ENCODE assay signal across 7 cellular contexts in the genomic region with DNA sequence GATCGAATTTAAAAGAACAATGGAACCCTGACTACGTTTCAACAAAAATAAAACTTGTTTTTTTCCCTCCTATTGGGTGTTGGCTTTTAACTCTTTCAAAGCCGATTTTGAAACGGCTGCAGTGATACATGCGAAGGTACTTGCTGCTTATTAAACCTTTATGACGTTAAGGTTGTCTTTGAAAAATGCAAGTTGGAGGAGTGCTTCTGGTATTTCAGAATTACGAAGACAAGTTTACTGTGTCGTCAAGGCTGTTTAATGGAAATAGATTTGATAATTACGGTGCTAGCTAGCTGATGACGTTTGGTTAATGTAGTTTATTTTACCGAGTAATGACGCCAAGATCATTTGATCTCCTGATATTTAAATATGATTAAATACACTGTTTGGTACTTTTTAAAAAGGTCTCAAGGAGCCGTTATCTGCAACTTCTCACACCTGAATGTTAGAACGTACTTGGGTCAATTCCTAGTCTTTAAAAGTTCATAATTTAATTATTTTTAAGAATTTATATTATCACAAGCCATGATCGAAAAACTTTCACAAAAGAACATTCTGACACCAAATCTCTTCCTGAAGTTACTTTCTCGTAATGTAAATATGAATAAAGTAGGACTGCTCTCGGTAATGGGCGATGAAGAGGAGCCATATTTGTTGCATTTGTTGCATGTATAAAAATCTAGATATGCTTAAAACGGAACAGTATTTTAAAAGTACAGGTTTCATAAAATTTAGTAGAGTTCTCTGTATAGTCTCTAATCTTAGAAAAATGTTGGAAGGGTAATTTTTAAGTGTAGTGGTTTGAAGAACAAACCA. TPM values are rescaled to one million over a fixed set of nuclear protein-coding genes. Genes with fewer than 3 reads are reported as not detected.
A peak's percentile ranks its signal among the peaks of the same experiment; 100 is the strongest.
DNase-seq lines count a peak whose midpoint lies in the region; FAIRE-seq and TF ChIP-seq lines count a peak whose summit lies in the region.

No MANE protein-coding gene starts in this region.

- H3K4me2 ChIP-seq in astrocyte (ENCODE audit: low read length), result peak overlapping the region; percentile 85
- peak overlapping the region; percentile 93 for H3K4me2 ChIP-seq in keratinocyte (ENCODE audit: control insufficient read depth, extremely low read depth, insufficient read depth, low read depth, low read length)

- TF ChIP-seq POLR2A in GM12892 (IDR thresholded peaks at IDR 0.05; ENCODE audit: low read depth, low read length), result no peak

- H3K4me3 Mint-ChIP-seq in astrocyte (ENCODE audit: unreplicated experiment), result peak overlapping the region; percentile 94

- H4K20me1 ChIP-seq in astrocyte (ENCODE audit: insufficient read depth, low read length), result peaks cover 43% of the 10 kb centered on the region
- H4K20me1 ChIP-seq in keratinocyte (ENCODE audit: control insufficient read depth, extremely low read depth, insufficient read depth, low read length), result no peaks in the 10 kb centered on the region

- no peak for DNase-seq in GM12892 (ENCODE audit: insufficient read length)
- DNase-seq in NCI-H1694 treated with DMSO at 0.1 percent for 48 hours (lab: John Stamatoyannopoulos, UW), result peak; percentile 57
- peak; percentile 58 for DNase-seq in astrocyte (ENCODE audit: low read depth)
- no peak for DNase-seq in keratinocyte (ENCODE audit: low read depth, low spot score)
- DNase-seq in AG08396 (ENCODE audit: low spot score), result no peak
- no peak for DNase-seq in hepatic stellate cell (ENCODE audit: low spot score)

- H3K4me3 ChIP-seq in astrocyte (ENCODE audit: insufficient read depth, low read depth, low read length) (peak overlapping the region; percentile 100), keratinocyte (ENCODE audit: control insufficient read depth in 2 of 3, extremely low read depth in 1 of 3, insufficient read depth in 2 of 3, low read depth in 1 of 3, low read length in 3 of 3) (peak overlapping the region; percentile 72 to 97 (median 79)), subcutaneous abdominal adipose tissue (ENCODE audit: low read depth in 1 of 5, low read length in 5 of 5) (peak overlapping the region; percentile 71 to 98 (median 88))

- H3K36me3 ChIP-seq in astrocyte (ENCODE audit: insufficient read depth, low read length) (peaks cover 20% of the 10 kb centered on the region), keratinocyte (ENCODE audit: control insufficient read depth in 2 of 2, extremely low read depth in 1 of 2, insufficient read depth in 2 of 2, low read length in 2 of 2) (peaks cover 0 to 7% of the 10 kb centered on the region in 2 experiments), subcutaneous abdominal adipose tissue (ENCODE audit: control insufficient read depth in 5 of 5, insufficient read depth in 5 of 5, low read length in 5 of 5) (peaks cover 4 to 25% (median 12%) of the 10 kb centered on the region in 5 donors)

- H2AFZ ChIP-seq in astrocyte (ENCODE audit: low read depth, low read length), result no peak overlapping the region
- H2AFZ ChIP-seq in keratinocyte (ENCODE audit: control insufficient read depth, low read length), result no peak overlapping the region

- peak; percentile 78 for FAIRE-seq in GM12892 (lab: Jason Lieb, UNC)
- no peak for FAIRE-seq in astrocyte (lab: Jason Lieb, UNC)
- no peak for FAIRE-seq in keratinocyte (lab: Jason Lieb, UNC)

- H3K27me3 ChIP-seq in astrocyte (ENCODE audit: insufficient read depth, low read length), result no peaks in the 10 kb centered on the region
- H3K27me3 ChIP-seq in keratinocyte (ENCODE audit: control insufficient read depth, extremely low read depth, insufficient read depth, low read length), result no peaks in the 10 kb centered on the region
- H3K27me3 ChIP-seq in subcutaneous abdominal adipose tissue (ENCODE audit: control insufficient read depth in 5 of 5, insufficient read depth in 4 of 5, low read length in 5 of 5), result no peaks in the 10 kb centered on the region

- no peaks in the 10 kb centered on the region for H3K9me3 Mint-ChIP-seq in astrocyte (ENCODE audit: unreplicated experiment)

- peaks cover 26% of the 10 kb centered on the region for H3K36me3 Mint-ChIP-seq in astrocyte (ENCODE audit: low read depth, unreplicated experiment)

- H3K9me1 ChIP-seq in keratinocyte (ENCODE audit: control insufficient read depth, extremely low read depth, insufficient read depth, low read length), result no peaks in the 10 kb centered on the region

- H3K9ac ChIP-seq in astrocyte (ENCODE audit: low read length) (peak overlapping the region; percentile 99), keratinocyte (ENCODE audit: control insufficient read depth, extremely low read depth, insufficient read depth, low read length) (peak overlapping the region; percentile 96), subcutaneous abdominal adipose tissue (ENCODE audit: low read length in 5 of 5) (peak overlapping the region; percentile 77 to 99 (median 95))

- TF ChIP-seq CTCF in astrocyte (IDR thresholded peaks at IDR 0.05; ENCODE audit: insufficient read depth, low read depth, low read length) (no peak), keratinocyte (optimal IDR thresholded peaks at IDR 0.05 in 1 of 3, IDR thresholded peaks at IDR 0.05 in 1 of 3, conservative IDR thresholded peaks at IDR 0.05 in 1 of 3; ENCODE audit: extremely low read depth in 1 of 3, insufficient read depth in 2 of 3, low read length in 3 of 3) (no peak)

- H3K4me1 Mint-ChIP-seq in astrocyte (ENCODE audit: low read depth, unreplicated experiment), result peaks cover 42% of the 10 kb centered on the region

- peaks cover 60% of the 10 kb centered on the region for H3K79me2 ChIP-seq in astrocyte (ENCODE audit: insufficient read depth, low read length)
- H3K79me2 ChIP-seq in keratinocyte (ENCODE audit: control insufficient read depth, insufficient read depth, low read length), result peaks cover 65% of the 10 kb centered on the region

- H3K9me3 ChIP-seq in astrocyte (ENCODE audit: insufficient read depth, low read depth, low read length) (no peaks in the 10 kb centered on the region), keratinocyte (ENCODE audit: control insufficient read depth, low read depth, low read length) (no peaks in the 10 kb centered on the region), subcutaneous abdominal adipose tissue (ENCODE audit: control insufficient read depth in 5 of 5, low read length in 5 of 5) (no peaks in the 10 kb centered on the region)

- H3K27me3 Mint-ChIP-seq in astrocyte (ENCODE audit: low read depth, unreplicated experiment), result no peaks in the 10 kb centered on the region

- dilution Hi-C loops in keratinocyte (cut with MboI; ENCODE audit: extremely low pct_ligation_motif_present, low sequenced_read_pairs), result no loop called here

- peak overlapping the region; percentile 99 for H3K27ac Mint-ChIP-seq in astrocyte (ENCODE audit: unreplicated experiment)

- peak overlapping the region; percentile 86 for H3K27ac ChIP-seq in astrocyte (ENCODE audit: low read depth, low read length)
- H3K27ac ChIP-seq in keratinocyte (ENCODE audit: control insufficient read depth, insufficient read depth, low read length), result peak overlapping the region; percentile 96
- H3K27ac ChIP-seq in subcutaneous abdominal adipose tissue (ENCODE audit: low read depth, low read length), result peak overlapping the region; percentile 99

- H3K4me1 ChIP-seq in astrocyte (ENCODE audit: insufficient read depth, low read length) (peaks cover 24% of the 10 kb centered on the region), keratinocyte (ENCODE audit: control insufficient read depth, extremely low read depth, insufficient read depth, low read length) (peaks cover 32% of the 10 kb centered on the region), subcutaneous abdominal adipose tissue (ENCODE audit: control insufficient read depth in 5 of 5, insufficient read depth in 5 of 5, low read length in 5 of 5) (peaks cover 5 to 46% (median 40%) of the 10 kb centered on the region in 5 donors)

RNA-seq across cellular contexts. Expression of a gene that starts 16.3 kb away (rescaled TPM):
- 66.6 TPM for polyA plus RNA-seq in GM12892 (2012; ENCODE audit: missing spikeins)
- total RNA-seq in astrocyte, result 90.0 and 105 TPM in 2 replicates
- polyA plus RNA-seq in keratinocyte, result 35.3 to 62.0 TPM (median 50.8 TPM) in 3 replicates
- polyA plus RNA-seq in keratinocyte (2011; ENCODE audit: low read depth), result 361 TPM
- 35.2 and 40.9 TPM in 2 replicates for polyA plus RNA-seq in keratinocyte (2011; cell fraction: cytosol; rRNA removed)
- 193 and 213 TPM in 2 replicates for polyA plus RNA-seq in keratinocyte (2011; cell fraction: nucleus; rRNA removed)
- polyA plus RNA-seq in keratinocyte (2012; ENCODE audit: low replicate concordance), result 30.4 and 63.0 TPM in 2 replicates
- polyA minus RNA-seq in keratinocyte, result 64.5 to 125 TPM (median 70.1 TPM) in 3 replicates
- 31.3 TPM for polyA minus RNA-seq in keratinocyte (2011; cell fraction: cytosol; rRNA and poly(A)+ RNA removed)
- polyA minus RNA-seq in keratinocyte (2011; cell fraction: nucleus; rRNA and poly(A)+ RNA removed), result 143 and 290 TPM in 2 replicates

Comparison
In these comparisons a context has a peak if more than half of its experiments do, and no peak if none do; other contexts are left out.
1. DNase-seq: peak in NCI-H1694 treated with DMSO at 0.1 percent for 48 hours (single experiment) and astrocyte (single experiment); none in GM12892 (single experiment), keratinocyte (single experiment), AG08396 (single experiment) and hepatic stellate cell (single experiment).
2. Peak in every context shown above with its lines, with median percentiles within 50 percentile points of each other: H3K27ac ChIP-seq, H3K4me3 ChIP-seq and H3K9ac ChIP-seq.